In the genomic region with DNA sequence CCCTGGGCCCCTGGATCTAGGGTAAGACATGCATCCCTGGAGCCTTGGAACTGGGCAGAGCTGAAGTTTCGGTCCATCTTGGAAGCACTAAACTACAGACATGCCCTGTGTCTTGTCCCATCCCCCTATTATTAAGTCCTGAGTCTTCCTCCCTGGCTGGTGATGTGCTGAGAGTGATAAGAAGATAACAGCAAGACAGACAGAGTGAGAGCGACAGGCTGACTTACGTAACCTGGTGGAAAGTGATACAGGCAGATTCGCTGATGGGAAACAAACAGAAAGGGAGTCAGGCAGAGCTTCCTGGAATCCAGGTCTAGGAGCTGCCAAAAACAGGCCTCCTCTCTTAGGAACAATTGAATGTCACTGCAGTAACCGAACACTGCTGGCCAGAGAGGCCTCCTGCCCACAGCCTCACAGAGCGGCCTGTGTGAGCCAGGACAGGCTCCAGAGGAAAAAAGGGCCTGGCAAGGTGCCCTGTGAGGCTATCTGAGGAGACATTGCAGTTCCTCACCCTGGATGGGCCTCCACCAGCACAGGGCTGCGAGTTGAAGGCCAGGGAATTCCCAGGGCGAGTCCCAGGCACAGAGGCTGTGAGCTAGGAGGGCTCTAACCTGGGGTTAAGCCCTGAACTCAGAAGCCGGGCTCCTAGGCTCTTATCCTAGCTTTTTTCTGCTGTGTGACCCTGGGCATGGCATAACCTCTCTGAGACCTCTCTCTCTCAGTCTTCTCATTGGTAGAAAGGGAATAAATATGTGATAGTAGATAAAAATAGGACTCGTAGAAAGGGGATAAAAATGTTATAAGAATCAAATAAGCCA, we compare ENCODE assay signal across 9 cellular contexts. TPM values are rescaled to one million over a fixed set of nuclear protein-coding genes. Genes with fewer than 3 reads are reported as not detected.
A peak's percentile ranks its signal among the peaks of the same experiment; 100 is the strongest.
DNase-seq lines count a peak whose midpoint lies in the region; ATAC-seq and TF ChIP-seq lines count a peak whose summit lies in the region.
"Had no signal": no experiment of that assay in that cellular context is flagged by ENCODE, and none has a peak within 500 bp of the region (broad histone marks: within the 10 kb centered on the region; RNA-seq: fewer than 3 reads in every experiment).

No MANE protein-coding gene starts in this region.

- no peak overlapping the region for H3K27ac Mint-ChIP-seq in activated CD8-positive, alpha-beta T cell treated with anti-CD3 and anti-CD28 coated beads, Interleukin-2, amount 10 ng/mL, durations not matched to agents 7 days and 5 days

- peaks cover 0 to 25% (median 14%) of the 10 kb centered on the region in 4 donors for H3K4me1 ChIP-seq in tibial artery

- H3K27me3 ChIP-seq in dorsolateral prefrontal cortex = no peaks in the 10 kb centered on the region
- no peaks in the 10 kb centered on the region for H3K27me3 ChIP-seq in tibial artery

- CTCF ChIA-PET in activated CD8-positive, alpha-beta T cell treated with anti-CD3 and anti-CD28 coated beads, Interleukin-2, amount 10 ng/mL, durations not matched to agents 7 days and 5 days (lab: Charles Lee) = interaction anchor here (0.8 to 1.5 kb wide), 3 partner anchors 30 to 97 kb away, joined by 3 to 4 read pairs (median 3); no protein-coding TSS in a partner anchor

- no peak for ATAC-seq in activated CD8-positive, alpha-beta T cell treated with anti-CD3 and anti-CD28 coated beads, Interleukin-2, amount 10 ng/mL, durations not matched to agents 7 days and 5 days

- POLR2A ChIA-PET in activated CD8-positive, alpha-beta T cell treated with anti-CD3 and anti-CD28 coated beads, Interleukin-2, amount 10 ng/mL, durations not matched to agents 7 days and 5 days (lab: Charles Lee) = interaction anchor here (0.6 kb wide), 1 partner anchor 44 kb away, joined by 4 read pairs; no protein-coding TSS in a partner anchor

- H3K4me3 Mint-ChIP-seq in activated CD8-positive, alpha-beta T cell treated with anti-CD3 and anti-CD28 coated beads, Interleukin-2, amount 10 ng/mL, durations not matched to agents 7 days and 5 days = no peak overlapping the region

- no peaks in the 10 kb centered on the region for H3K9me3 ChIP-seq in tibial artery

- TF ChIP-seq CTCF in dorsolateral prefrontal cortex (IDR thresholded peaks at IDR 0.05 in 54 of 56, conservative IDR thresholded peaks at IDR 0.05 in 2 of 56; ENCODE audit: low read depth in 1 of 56, partially characterized antibody in 56 of 56) (no peak), tibial artery (IDR thresholded peaks at IDR 0.05) (no peak)

- H3K27ac ChIP-seq in dorsolateral prefrontal cortex = peak overlapping the region in 46 of 59 donors; percentile 1 to 77 (median 58)
- H3K27ac ChIP-seq in tibial artery = peak overlapping the region; percentile 57 to 59

- peaks cover 16% of the 10 kb centered on the region for H3K27me3 Mint-ChIP-seq in activated CD8-positive, alpha-beta T cell treated with anti-CD3 and anti-CD28 coated beads, Interleukin-2, amount 10 ng/mL, durations not matched to agents 7 days and 5 days (ENCODE audit: low read depth)

- intact Hi-C loops in dorsolateral prefrontal cortex (cut with DNase I) (no loop called here), tibial artery (cut with DNase I; ENCODE audit: low total_unique reads) (no loop called here)

- no peaks in the 10 kb centered on the region for H3K36me3 ChIP-seq in tibial artery

- H3K9me3 Mint-ChIP-seq in activated CD8-positive, alpha-beta T cell treated with anti-CD3 and anti-CD28 coated beads, Interleukin-2, amount 10 ng/mL, durations not matched to agents 7 days and 5 days (ENCODE audit: insufficient read depth) = no peaks in the 10 kb centered on the region

- H3K36me3 Mint-ChIP-seq in activated CD8-positive, alpha-beta T cell treated with anti-CD3 and anti-CD28 coated beads, Interleukin-2, amount 10 ng/mL, durations not matched to agents 7 days and 5 days (ENCODE audit: low read depth) = no peaks in the 10 kb centered on the region

- H3K4me1 Mint-ChIP-seq in activated CD8-positive, alpha-beta T cell treated with anti-CD3 and anti-CD28 coated beads, Interleukin-2, amount 10 ng/mL, durations not matched to agents 7 days and 5 days (ENCODE audit: low read depth) = peaks cover 18% of the 10 kb centered on the region

- H3K4me3 ChIP-seq in dorsolateral prefrontal cortex = no peak overlapping the region
- no peak overlapping the region for H3K4me3 ChIP-seq in tibial artery

- peak; percentile 85 for DNase-seq in NCI-H2029 treated with DMSO at 0.1 percent for 48 hours (lab: John Stamatoyannopoulos, UW)
- DNase-seq in dorsolateral prefrontal cortex = peak; percentile 46 to 76 (median 58)
- peak; percentile 76 for DNase-seq in medulla oblongata (ENCODE audit: extremely low spot score)
- DNase-seq in tibial artery = peak; percentile 87 to 88
- DNase-seq in CD1c-positive myeloid dendritic cell (ENCODE audit: extremely low spot score) = no peak
- no peak for DNase-seq in UCSD-AML1 (lab: John Stamatoyannopoulos, UW; ENCODE audit: unreplicated experiment)
- DNase-seq in NCI-H2107 treated with DMSO at 0.1 percent for 48 hours (lab: John Stamatoyannopoulos, UW; ENCODE audit: unreplicated experiment) = no peak
- DNase-seq in activated CD8-positive, alpha-beta T cell treated with anti-CD3 and anti-CD28 coated beads, Interleukin-2, amount 10 ng/mL, durations not matched to agents 7 days and 5 days = no peak
- DNase-seq: activated CD8-positive, alpha-beta memory T cell treated with anti-CD3 and anti-CD28 coated beads, Interleukin-2, amount 50 U/mL, for 48 hours had no signal

RNA-seq across cellular contexts. Expression of a gene that starts 34.2 kb away (rescaled TPM):
- 10 to 100 TPM; 24.2 to 52.0 (median 37.1) TPM for total RNA-seq in dorsolateral prefrontal cortex
- total RNA-seq in activated CD8-positive, alpha-beta T cell treated with anti-CD3 and anti-CD28 coated beads, Interleukin-2, amount 10 ng/mL, durations not matched to agents 7 days and 5 days = 10 to 100 TPM; 13.3 to 13.4 TPM

Comparison
In these comparisons a context has a peak if more than half of its experiments do, and no peak if none do; other contexts are left out.
1. DNase-seq: peak in NCI-H2029 treated with DMSO at 0.1 percent for 48 hours (single experiment), dorsolateral prefrontal cortex (10 of 10), medulla oblongata (single experiment) and tibial artery (2 of 2); none in CD1c-positive myeloid dendritic cell (single experiment), UCSD-AML1 (single experiment), NCI-H2107 treated with DMSO at 0.1 percent for 48 hours (single experiment) and activated CD8-positive, alpha-beta T cell treated with anti-CD3 and anti-CD28 coated beads, Interleukin-2, amount 10 ng/mL, durations not matched to agents 7 days and 5 days (single experiment).